Comparison of ENCODE assay signal across 12 cellular contexts in the genomic region with DNA sequence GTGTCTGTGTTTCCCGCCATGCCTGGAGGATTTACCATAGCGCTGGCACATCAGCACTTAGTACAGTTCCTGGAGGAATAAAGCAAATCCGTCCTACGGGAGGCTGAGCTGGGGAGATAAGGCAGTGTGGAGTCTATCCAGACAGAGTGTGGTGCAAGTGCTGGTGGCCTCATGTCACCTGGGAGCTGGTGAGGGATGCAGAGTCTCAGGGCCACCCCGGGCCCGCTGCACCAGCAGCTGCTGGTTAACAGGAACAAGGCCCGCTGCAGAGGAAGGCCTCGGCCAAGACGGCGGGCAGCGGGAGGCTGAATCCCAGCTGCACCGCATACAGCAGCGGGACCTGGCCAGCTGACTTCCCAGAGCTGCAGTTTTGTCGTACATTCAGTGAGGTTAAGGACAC. TPM values are rescaled to one million over a fixed set of nuclear protein-coding genes. Genes with fewer than 3 reads are reported as not detected.
DNase-seq lines count a peak whose midpoint lies in the region; ATAC-seq and TF ChIP-seq lines count a peak whose summit lies in the region.
"Had no signal": no experiment of that assay in that cellular context is flagged by ENCODE, and none has a peak within 500 bp of the region (broad histone marks: within the 10 kb centered on the region; RNA-seq: fewer than 3 reads in every experiment).

No MANE protein-coding gene starts in this region.

- H3K36me3 ChIP-seq in left ventricle myocardium inferior, result no peaks in the 10 kb centered on the region
- no peaks in the 10 kb centered on the region for H3K36me3 ChIP-seq in tibial artery

- H3K27me3 ChIP-seq in left ventricle myocardium inferior (ENCODE audit: low read depth) (peaks cover 7% of the 10 kb centered on the region), tibial artery (peaks cover 0 to 5% of the 10 kb centered on the region in 2 donors)

- intact Hi-C loops in left ventricle myocardium inferior (cut with micrococcal nuclease) (loop anchor here (2.0 kb wide), 1 partner anchor 110 kb away; no protein-coding TSS in a partner anchor), tibial artery (cut with DNase I; ENCODE audit: low total_unique reads) (no loop called here)

- H3K4me1 ChIP-seq in left ventricle myocardium inferior (peaks cover 36% of the 10 kb centered on the region), tibial artery (peaks cover 0 to 10% (median 0%) of the 10 kb centered on the region in 4 donors)
- H3K4me1 ChIP-seq: Caco-2 had no signal

- H3K27ac ChIP-seq in angular gyrus (ENCODE audit: low read depth, low read length) (peak overlapping the region; percentile 14), left ventricle myocardium inferior (replicated peaks) (peak overlapping the region; percentile 54), temporal lobe (ENCODE audit: low read depth, low read length) (peak overlapping the region; percentile 30), tibial artery (no peak overlapping the region)
- H3K27ac ChIP-seq: 22Rv1, skin epidermis had no signal

- H3K4me3 ChIP-seq in left ventricle myocardium inferior (no peak overlapping the region), tibial artery (no peak overlapping the region)
- H3K4me3 ChIP-seq: skin epidermis had no signal

- no peak for ATAC-seq in GM18517 (IDR thresholded peaks at IDR 0.05; ENCODE audit: unreplicated experiment)

- TF ChIP-seq CTCF in left ventricle myocardium inferior (IDR thresholded peaks at IDR 0.05; ENCODE audit: borderline replicate concordance), result no peak
- no peak for TF ChIP-seq CTCF in tibial artery (IDR thresholded peaks at IDR 0.05)

- H3K9me3 ChIP-seq in left ventricle myocardium inferior (replicated peaks) (no peaks in the 10 kb centered on the region), tibial artery (no peaks in the 10 kb centered on the region)
- H3K9me3 ChIP-seq: Caco-2 had no signal

- DNase-seq in DMS 273 (lab: John Stamatoyannopoulos, UW; ENCODE audit: unreplicated experiment) (peak; percentile 34), DMS 273 treated with DMSO at 0.1 percent for 48 hours (lab: John Stamatoyannopoulos, UW) (no peak), left ventricle myocardium inferior (peak; percentile 63), tibial artery (no peak), COLO829 (ENCODE audit: low spot score) (no peak)
- DNase-seq: NCI-H1436 treated with DMSO at 0.1 percent for 48 hours had no signal

RNA-seq across cellular contexts. Expression of gene CDC42EP4, which starts 57.3 kb away (rescaled TPM):
- total RNA-seq in left ventricle myocardium inferior, result 34.0 TPM
- 59.3 TPM for total RNA-seq in temporal lobe

Comparison
In these comparisons a context has a peak if more than half of its experiments do, and no peak if none do; other contexts are left out.
1. DNase-seq: peak in DMS 273 (single experiment) and left ventricle myocardium inferior (single experiment); none in DMS 273 treated with DMSO at 0.1 percent for 48 hours (single experiment), tibial artery (0 of 2) and COLO829 (single experiment).
2. H3K27ac ChIP-seq: peak in angular gyrus (single experiment), left ventricle myocardium inferior (single experiment) and temporal lobe (single experiment); none in tibial artery (0 of 2).